ENCODE assay signal across 8 cellular contexts in genomic region chr14:23302290-23303225, GRCh38. TPM values are rescaled to one million over a fixed set of nuclear protein-coding genes. Genes with fewer than 3 reads are reported as not detected.
DNase-seq lines count a peak whose midpoint lies in the region; ATAC-seq and TF ChIP-seq lines count a peak whose summit lies in the region.

PPP1R3E (minus strand) TSS chr14:23302859; CDS start chr14:23302576, 283 bp downstream.

- DNase-seq in AG10803 (ENCODE audit: low read depth): peak; percentile 36
- peak; percentile 54 to 88 for DNase-seq in NCI-H526 (lab: John Stamatoyannopoulos, UW)
- DNase-seq in activated CD4-positive, alpha-beta memory T cell treated with anti-CD3 and anti-CD28 coated beads for 36 hours: peak; percentile 93
- DNase-seq in memory B cell (ENCODE audit: low spot score in 2 of 2): peak; percentile 73 to 81
- peak; percentile 60 for DNase-seq in stimulated activated CD8-positive, alpha-beta memory T cell treated with anti-CD3 and anti-CD28 coated beads, Interleukin-12 subunit alpha, Interleukin-12 subunit beta, amount 100 ng/mL, for 24 hours (ENCODE audit: extremely low read depth)

- peaks cover 3% of the 10 kb centered on the region for H3K36me3 Mint-ChIP-seq in activated CD4-positive, alpha-beta memory T cell treated with anti-CD3 and anti-CD28 coated beads for 36 hours
- H3K36me3 Mint-ChIP-seq in memory B cell: peaks cover 2% of the 10 kb centered on the region

- TF ChIP-seq CTCF in AG10803 (conservative IDR thresholded peaks at IDR 0.05; ENCODE audit: low read length): no peak

- no peaks in the 10 kb centered on the region for H3K9me3 Mint-ChIP-seq in activated CD4-positive, alpha-beta memory T cell treated with anti-CD3 and anti-CD28 coated beads for 36 hours
- H3K9me3 Mint-ChIP-seq in memory B cell: no peaks in the 10 kb centered on the region

- CTCF ChIA-PET in activated CD4-positive, alpha-beta memory T cell treated with anti-CD3 and anti-CD28 coated beads for 36 hours (lab: Charles Lee): interaction anchor here (0.6 to 4.6 kb wide), 13 partner anchors 10 to 234 kb away, joined by 3 to 76 read pairs (median 6); partner anchors contain the start of genes HOMEZ and PABPN1

- peaks cover 15% of the 10 kb centered on the region for H3K27me3 ChIP-seq in ectodermal cell (ENCODE audit: control insufficient read depth, insufficient read depth, low read length, poor library complexity, severe bottlenecking)

- H3K4me3 ChIP-seq in AG10803 (ENCODE audit: low read length) (peak within 1 kb of the TSS; percentile 74), ectodermal cell (ENCODE audit: insufficient read depth, low read depth, low read length) (peak within 1 kb of the TSS; percentile 71)

- peaks cover 20% of the 10 kb centered on the region for H3K4me1 ChIP-seq in ectodermal cell (ENCODE audit: control insufficient read depth, insufficient read depth, low read length)

- H3K4me3 Mint-ChIP-seq in activated CD4-positive, alpha-beta memory T cell treated with anti-CD3 and anti-CD28 coated beads for 36 hours: peak within 1 kb of the TSS; percentile 94
- peak within 1 kb of the TSS; percentile 98 for H3K4me3 Mint-ChIP-seq in memory B cell

- POLR2A ChIA-PET in activated CD4-positive, alpha-beta memory T cell treated with anti-CD3 and anti-CD28 coated beads for 36 hours (lab: Charles Lee): interaction anchor here (0.7 to 4.4 kb wide), 8 partner anchors 13 to 207 kb away, joined by 3 to 102 read pairs (median 3); partner anchors contain the start of genes ACIN1, C14orf119, HOMEZ and PABPN1

- no peaks in the 10 kb centered on the region for H3K9me3 ChIP-seq in ectodermal cell (ENCODE audit: control insufficient read depth, low read length)

- peak within 1 kb of the TSS; percentile 90 for H3K27ac ChIP-seq in ectodermal cell (ENCODE audit: insufficient read depth, low read depth, low read length, poor library complexity, severe bottlenecking)

- H3K4me1 Mint-ChIP-seq in activated CD4-positive, alpha-beta memory T cell treated with anti-CD3 and anti-CD28 coated beads for 36 hours (ENCODE audit: low read depth): peaks cover 22% of the 10 kb centered on the region
- peaks cover 28% of the 10 kb centered on the region for H3K4me1 Mint-ChIP-seq in memory B cell

- 4% methylated on average over 80 of the region's 81 CpGs for WGBS in ectodermal cell, 2 experiments

- H3K27me3 Mint-ChIP-seq in activated CD4-positive, alpha-beta memory T cell treated with anti-CD3 and anti-CD28 coated beads for 36 hours: peaks cover 12% of the 10 kb centered on the region
- H3K27me3 Mint-ChIP-seq in memory B cell: no peaks in the 10 kb centered on the region

- H3K36me3 ChIP-seq in ectodermal cell (ENCODE audit: control insufficient read depth, insufficient read depth, low read length): no peaks in the 10 kb centered on the region

- intact Hi-C loops in activated CD4-positive, alpha-beta memory T cell treated with anti-CD3 and anti-CD28 coated beads for 36 hours (cut with micrococcal nuclease): loop anchor here (2.0 to 5.0 kb wide), 2 partner anchors 66 to 255 kb away; partner anchors contain the start of gene THTPA

- peak within 1 kb of the TSS; percentile 96 for H3K27ac Mint-ChIP-seq in activated CD4-positive, alpha-beta memory T cell treated with anti-CD3 and anti-CD28 coated beads for 36 hours
- H3K27ac Mint-ChIP-seq in memory B cell: peak within 1 kb of the TSS; percentile 97

- ATAC-seq in GM19035 (IDR thresholded peaks at IDR 0.05; ENCODE audit: unreplicated experiment): peak; percentile 33
- peak; percentile 33 for ATAC-seq in HG03378 (IDR thresholded peaks at IDR 0.05; ENCODE audit: unreplicated experiment)
- ATAC-seq in memory B cell (ENCODE audit: low read depth): peak; percentile 50

RNA-seq across cellular contexts. Expression of gene PPP1R3E, which starts in this region (rescaled TPM):
- 10 to 100 TPM; 12.6 to 15.8 TPM for total RNA-seq in activated CD4-positive, alpha-beta memory T cell treated with anti-CD3 and anti-CD28 coated beads for 36 hours
- polyA plus RNA-seq in ectodermal cell (2013, experiment 1 of 4): 17.7 TPM
- polyA plus RNA-seq in ectodermal cell (2013, experiment 2 of 4): 20.5 TPM
- polyA plus RNA-seq in ectodermal cell (2013, experiment 3 of 4): 12.4 TPM
- polyA plus RNA-seq in ectodermal cell (2013, experiment 4 of 4): 18.0 TPM

Comparison
In these comparisons a context has a peak if more than half of its experiments do, and no peak if none do; other contexts are left out.
1. Peak in every context shown above with its lines: DNase-seq, ATAC-seq, H3K4me3 ChIP-seq and H3K27ac ChIP-seq.
2. DNase-seq: peak in every context shown above with its lines; median percentile 93 in activated CD4-positive, alpha-beta memory T cell treated with anti-CD3 and anti-CD28 coated beads for 36 hours; 77 in memory B cell; 71 in NCI-H526; 60 in stimulated activated CD8-positive, alpha-beta memory T cell treated with anti-CD3 and anti-CD28 coated beads, Interleukin-12 subunit alpha, Interleukin-12 subunit beta, amount 100 ng/mL, for 24 hours; 36 in AG10803.